In the genomic region with DNA sequence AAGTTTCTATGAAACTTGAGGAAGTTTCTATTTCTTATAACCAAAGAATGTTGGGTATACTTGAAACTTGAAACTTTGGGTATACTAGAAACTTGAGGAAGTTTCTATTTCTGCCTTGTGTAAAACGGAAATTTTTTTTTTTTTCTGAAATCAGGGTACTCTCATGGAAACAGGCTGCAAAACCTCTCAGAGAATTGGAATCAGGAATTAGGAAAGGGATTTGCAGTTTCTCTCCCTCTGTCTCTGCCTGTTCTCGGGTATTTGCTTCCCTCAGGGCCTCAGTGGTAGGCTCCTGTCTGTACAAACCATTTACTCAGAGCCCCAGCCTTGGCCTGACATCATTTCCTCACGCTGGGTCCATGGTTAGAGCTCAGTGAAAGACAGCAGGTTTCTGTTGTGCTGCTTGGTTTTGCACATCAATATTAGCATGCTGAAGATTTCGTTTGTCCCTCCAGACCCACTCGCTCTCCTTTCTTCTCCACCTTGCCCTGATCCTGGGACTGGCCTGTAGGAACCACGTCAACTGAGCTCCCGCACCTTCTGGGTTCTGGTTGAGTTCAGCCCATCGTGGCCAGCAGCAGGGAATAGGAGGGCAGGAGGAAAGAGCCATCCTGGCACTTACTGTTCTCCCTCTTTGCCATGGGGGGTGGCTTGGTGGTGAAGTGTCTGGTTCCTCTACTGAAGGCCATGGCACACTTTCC, we compare ENCODE assay signal across 8 cellular contexts.
A peak's percentile ranks its signal among the peaks of the same experiment; 100 is the strongest.
DNase-seq lines count a peak whose midpoint lies in the region; ATAC-seq and TF ChIP-seq lines count a peak whose summit lies in the region.

No MANE protein-coding gene starts in this region.

- peaks cover 11% of the 10 kb centered on the region for H3K9me3 Mint-ChIP-seq in T-helper 1 cell treated with Interleukin-12 subunit alpha and Interleukin-12 subunit beta and Interleukin-4 antibody, amounts not matched to agents 30 μg/mL and 1 μg/mL, for 36 hours

- H3K4me1 ChIP-seq in neutrophil (ENCODE audit: control insufficient read depth in 1 of 2, insufficient read depth in 1 of 2, low read depth in 1 of 2, low read length in 1 of 2), result peaks cover 24 to 26% of the 10 kb centered on the region in 2 experiments

- H3K9me3 ChIP-seq in neutrophil, result no peaks in the 10 kb centered on the region

- peak overlapping the region; percentile 56 for H3K4me3 Mint-ChIP-seq in T-helper 1 cell treated with Interleukin-12 subunit alpha and Interleukin-12 subunit beta and Interleukin-4 antibody, amounts not matched to agents 30 μg/mL and 1 μg/mL, for 36 hours

- DNase-seq in stimulated activated CD4-positive, alpha-beta T cell treated with anti-CD3 and anti-CD28 coated beads, Interleukin-12 subunit alpha, Interleukin-12 subunit beta, amount 100 ng/mL, for 48 hours (ENCODE audit: low read depth in 2 of 3, low spot score in 1 of 3), result peak; percentile 15 to 31 (median 29)
- no peak for DNase-seq in stimulated activated CD4-positive, alpha-beta T cell treated with anti-CD3 and anti-CD28 coated beads, Interleukin-4, amount 100 ng/mL, for 1 hour
- DNase-seq in dermis blood vessel endothelial cell (peak; percentile 15), NCI-H146 treated with DMSO at 0.1 percent for 48 hours (lab: John Stamatoyannopoulos, UW; ENCODE audit: unreplicated experiment) (no peak), SHP77 treated with DMSO at 0.1 percent for 48 hours (lab: John Stamatoyannopoulos, UW) (no peak)

- H3K36me3 ChIP-seq in neutrophil, result no peaks in the 10 kb centered on the region

- H3K4me3 ChIP-seq in neutrophil (ENCODE audit: low read depth in 1 of 2, low read length in 1 of 2), result no peak overlapping the region

- no peaks in the 10 kb centered on the region for H3K27me3 ChIP-seq in neutrophil

- H3K27ac ChIP-seq in neutrophil, result peak overlapping the region; percentile 67

- H3K4me1 Mint-ChIP-seq in T-helper 1 cell treated with Interleukin-12 subunit alpha and Interleukin-12 subunit beta and Interleukin-4 antibody, amounts not matched to agents 30 μg/mL and 1 μg/mL, for 36 hours (ENCODE audit: low read depth), result peaks cover 65% of the 10 kb centered on the region

- peak; percentile 84 for ATAC-seq in HG03095 (IDR thresholded peaks at IDR 0.05; ENCODE audit: unreplicated experiment)

- no peaks in the 10 kb centered on the region for H3K27me3 Mint-ChIP-seq in T-helper 1 cell treated with Interleukin-12 subunit alpha and Interleukin-12 subunit beta and Interleukin-4 antibody, amounts not matched to agents 30 μg/mL and 1 μg/mL, for 36 hours (ENCODE audit: low read depth)

- H3K36me3 Mint-ChIP-seq in T-helper 1 cell treated with Interleukin-12 subunit alpha and Interleukin-12 subunit beta and Interleukin-4 antibody, amounts not matched to agents 30 μg/mL and 1 μg/mL, for 36 hours (ENCODE audit: low read depth), result peaks cover 25% of the 10 kb centered on the region

- H3K27ac Mint-ChIP-seq in T-helper 1 cell treated with Interleukin-12 subunit alpha and Interleukin-12 subunit beta and Interleukin-4 antibody, amounts not matched to agents 30 μg/mL and 1 μg/mL, for 36 hours, result peak overlapping the region; percentile 92

- TF ChIP-seq CTCF in neutrophil (IDR thresholded peaks at IDR 0.05), result no peak

Comparison
In these comparisons a context has a peak if more than half of its experiments do, and no peak if none do; other contexts are left out.
1. DNase-seq: peak in stimulated activated CD4-positive, alpha-beta T cell treated with anti-CD3 and anti-CD28 coated beads, Interleukin-12 subunit alpha, Interleukin-12 subunit beta, amount 100 ng/mL, for 48 hours (3 of 3) and dermis blood vessel endothelial cell (single experiment); none in stimulated activated CD4-positive, alpha-beta T cell treated with anti-CD3 and anti-CD28 coated beads, Interleukin-4, amount 100 ng/mL, for 1 hour (single experiment), NCI-H146 treated with DMSO at 0.1 percent for 48 hours (single experiment) and SHP77 treated with DMSO at 0.1 percent for 48 hours (single experiment).